ENCODE assay signal across 10 cellular contexts in the genomic region with DNA sequence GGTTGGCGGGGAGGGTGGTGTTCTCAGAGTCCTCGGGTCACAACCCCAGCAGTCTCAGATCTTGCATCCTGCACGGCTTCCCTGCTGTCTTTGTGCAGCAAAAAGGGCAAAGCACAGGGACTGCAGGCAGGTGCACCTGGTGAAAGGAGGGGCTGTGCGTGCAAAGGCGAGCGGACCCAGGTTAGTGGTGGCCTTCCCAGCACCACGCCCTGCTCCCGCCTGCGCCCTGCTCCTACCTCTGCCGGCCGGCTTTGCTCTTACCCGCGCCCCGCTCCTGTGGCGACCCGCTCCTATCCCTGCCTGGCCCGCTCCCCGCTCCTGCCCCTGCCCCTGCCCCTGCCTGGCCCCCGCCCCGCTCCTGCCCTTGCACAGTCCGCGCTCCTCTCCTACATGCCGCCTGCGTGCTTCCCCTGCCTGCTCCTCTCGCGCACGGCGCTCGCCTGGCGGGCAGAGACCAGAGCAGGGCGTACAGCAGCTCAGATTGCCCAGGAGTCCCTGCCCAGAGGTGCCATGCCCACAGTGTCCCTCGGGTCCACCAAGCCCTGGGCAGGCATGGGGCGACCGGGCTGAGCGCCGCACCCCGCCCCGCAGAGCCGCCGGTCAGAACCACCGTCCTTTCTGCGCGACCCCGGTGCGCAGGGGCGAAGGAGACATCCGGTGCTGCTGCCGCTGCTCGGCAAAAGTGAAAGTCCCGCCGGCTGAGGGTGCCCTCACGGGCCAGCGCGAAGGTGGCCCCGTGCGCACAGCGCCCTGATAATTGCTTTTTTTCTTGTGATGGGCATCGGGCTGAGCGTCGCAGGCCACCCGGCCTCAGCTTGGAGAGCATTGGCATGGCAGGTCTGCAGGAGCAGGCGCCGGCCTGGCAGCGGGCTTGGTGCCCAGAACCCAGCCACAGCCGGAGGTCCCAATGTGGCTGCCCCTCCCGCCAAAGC. TPM values are rescaled to one million over a fixed set of nuclear protein-coding genes. Genes with fewer than 3 reads are reported as not detected.
DNase-seq lines count a peak whose midpoint lies in the region; ATAC-seq, FAIRE-seq and TF ChIP-seq lines count a peak whose summit lies in the region.
"Not testable (repeated sequence)": the region's sequence is repeated elsewhere in the genome, so short reads cannot be mapped to it uniquely, and the experiment has no call there.
"Had no signal": no experiment of that assay in that cellular context is flagged by ENCODE, and none has a peak within 500 bp of the region (broad histone marks: within the 10 kb centered on the region; RNA-seq: fewer than 3 reads in every experiment).

No MANE protein-coding gene starts in this region.

- FAIRE-seq in astrocyte (lab: Jason Lieb, UNC), result not testable (repeated sequence)

- no CpG with 5 or more reads among the region's 66 CpGs for WGBS in gastroesophageal sphincter (ENCODE audit: low coverage in 1 of 2), 2 donors

- not testable (repeated sequence) for H3K36me3 ChIP-seq in astrocyte (ENCODE audit: insufficient read depth, low read length); gastroesophageal sphincter; osteoblast (ENCODE audit: insufficient read depth, low read length)

- H3K36me3 Mint-ChIP-seq in astrocyte (ENCODE audit: low read depth, unreplicated experiment), result not testable (repeated sequence)

- H2AFZ ChIP-seq in astrocyte (ENCODE audit: low read depth, low read length), result peak overlapping the region; percentile 34
- not testable (repeated sequence) for H2AFZ ChIP-seq in osteoblast (ENCODE audit: low read length)

- not testable (repeated sequence) for H3K27me3 Mint-ChIP-seq in astrocyte (ENCODE audit: low read depth, unreplicated experiment); stimulated activated naive CD8-positive, alpha-beta T cell treated with anti-CD3 and anti-CD28 coated beads, Interleukin-15, amount 100 ng/mL, for 72 hours

- H3K4me1 Mint-ChIP-seq in astrocyte (ENCODE audit: low read depth, unreplicated experiment), result not testable (repeated sequence)
- H3K4me1 Mint-ChIP-seq in stimulated activated naive CD8-positive, alpha-beta T cell treated with anti-CD3 and anti-CD28 coated beads, Interleukin-15, amount 100 ng/mL, for 72 hours, result peaks cover 18% of the 10 kb centered on the region

- not testable (repeated sequence) for H3K27ac Mint-ChIP-seq in astrocyte (ENCODE audit: unreplicated experiment)
- H3K27ac Mint-ChIP-seq in stimulated activated naive CD8-positive, alpha-beta T cell treated with anti-CD3 and anti-CD28 coated beads, Interleukin-15, amount 100 ng/mL, for 72 hours, result peak overlapping the region; percentile 54 to 82

- not testable (repeated sequence) for H3K4me3 Mint-ChIP-seq in astrocyte (ENCODE audit: unreplicated experiment)
- H3K4me3 Mint-ChIP-seq in stimulated activated naive CD8-positive, alpha-beta T cell treated with anti-CD3 and anti-CD28 coated beads, Interleukin-15, amount 100 ng/mL, for 72 hours, result peak overlapping the region; percentile 68 to 87

- H3K4me2 ChIP-seq in astrocyte (ENCODE audit: low read length), result peak overlapping the region; percentile 76
- peak overlapping the region; percentile 66 for H3K4me2 ChIP-seq in osteoblast (ENCODE audit: insufficient read depth, low read length)

- not testable (repeated sequence) for H3K27me3 ChIP-seq in astrocyte (ENCODE audit: insufficient read depth, low read length); gastroesophageal sphincter; osteoblast (ENCODE audit: insufficient read depth, low read length)

- not testable (repeated sequence) for H3K9me3 Mint-ChIP-seq in astrocyte (ENCODE audit: unreplicated experiment); stimulated activated naive CD8-positive, alpha-beta T cell treated with anti-CD3 and anti-CD28 coated beads, Interleukin-15, amount 100 ng/mL, for 72 hours

- H3K27ac ChIP-seq in astrocyte (ENCODE audit: low read depth, low read length); gastroesophageal sphincter; osteoblast (ENCODE audit: low read depth, low read length): not testable (repeated sequence)

- H4K20me1 ChIP-seq in astrocyte (ENCODE audit: insufficient read depth, low read length); osteoblast (ENCODE audit: insufficient read depth, low read length): not testable (repeated sequence)

- DNase-seq in DMS79 treated with DMSO at 0.1 percent for 48 hours (lab: John Stamatoyannopoulos, UW) (peak; percentile 15), NCI-H1417 (lab: John Stamatoyannopoulos, UW) (peak in 2 of 3 experiments; percentile 12 to 19), astrocyte (ENCODE audit: low read depth) (peak; percentile 10)
- DNase-seq in activated CD4-positive, alpha-beta T cell treated with anti-CD3 and anti-CD28 coated beads for 48 hours, result peak; percentile 57
- DNase-seq in osteoblast (ENCODE audit: insufficient read length, low spot score, missing footprints), result not testable (repeated sequence)
- peak; percentile 53 to 58 for DNase-seq in stimulated activated naive CD8-positive, alpha-beta T cell treated with anti-CD3 and anti-CD28 coated beads, Interleukin-15, amount 100 ng/mL, for 72 hours

- H3K9me3 ChIP-seq in astrocyte (ENCODE audit: insufficient read depth, low read depth, low read length); gastroesophageal sphincter; osteoblast (ENCODE audit: low read depth, low read length): not testable (repeated sequence)

- H3K4me3 ChIP-seq in astrocyte (ENCODE audit: insufficient read depth, low read depth, low read length) (peak overlapping the region; percentile 50), gastroesophageal sphincter (peak overlapping the region; percentile 6 to 48), osteoblast (ENCODE audit: insufficient read depth, low read length) (peak overlapping the region; percentile 69)

- H3K4me1 ChIP-seq in astrocyte (ENCODE audit: insufficient read depth, low read length); gastroesophageal sphincter; osteoblast (ENCODE audit: insufficient read depth, low read length): not testable (repeated sequence)

- not testable (repeated sequence) for TF ChIP-seq CTCF in astrocyte (IDR thresholded peaks at IDR 0.05; ENCODE audit: insufficient read depth, low read depth, low read length); gastroesophageal sphincter (IDR thresholded peaks at IDR 0.05); osteoblast (IDR thresholded peaks at IDR 0.05; ENCODE audit: extremely low read depth, low read depth, low read length)

- not testable (repeated sequence) for H3K9ac ChIP-seq in astrocyte (ENCODE audit: low read length)

- not testable (repeated sequence) for TF ChIP-seq EP300 in gastroesophageal sphincter (IDR thresholded peaks at IDR 0.05)

- H3K79me2 ChIP-seq in astrocyte (ENCODE audit: insufficient read depth, low read length); osteoblast (ENCODE audit: insufficient read depth, low read length): not testable (repeated sequence)

- TF ChIP-seq POLR2A in gastroesophageal sphincter (IDR thresholded peaks at IDR 0.05), result not testable (repeated sequence)

- peak; percentile 38 for ATAC-seq in GM21526 (IDR thresholded peaks at IDR 0.05; ENCODE audit: low FRiP score, unreplicated experiment)
- ATAC-seq in gastroesophageal sphincter, result not testable (repeated sequence)
- peak; percentile 75 for ATAC-seq in stimulated activated naive CD8-positive, alpha-beta T cell treated with anti-CD3 and anti-CD28 coated beads, Interleukin-15, amount 100 ng/mL, for 72 hours

RNA-seq across cellular contexts. Expression of a gene that starts 52.0 kb away (rescaled TPM):
- total RNA-seq in astrocyte (not detected in 2 replicates), gastroesophageal sphincter (not detected), osteoblast (not detected in 2 replicates)
- total RNA-seq: progenitor cell of endocrine pancreas, Right ventricle myocardium inferior had no signal
